ENCODE assay signal across 12 cellular contexts in genomic region chr3:47612879-47613278, GRCh38. TPM values are rescaled to one million over a fixed set of nuclear protein-coding genes. Genes with fewer than 3 reads are reported as not detected.
"Had no signal": no experiment of that assay in that cellular context is flagged by ENCODE, and none has a peak within 500 bp of the region (broad histone marks: within the 10 kb centered on the region; RNA-seq: fewer than 3 reads in every experiment).

No MANE protein-coding gene starts in this region.

- H3K4me3 Mint-ChIP-seq: activated naive CD4-positive, alpha-beta T cell treated with anti-CD3 and anti-CD28 coated beads, Interleukin-2, amount 50 U/mL, for 24 hours; naive B cell; stimulated activated effector memory CD8-positive, alpha-beta T cell treated with anti-CD3 and anti-CD28 coated beads, Interleukin-12 subunit alpha, Interleukin-12 subunit beta, amount 100 ng/mL, for 72 hours had no signal

- ATAC-seq: stimulated activated effector memory CD8-positive, alpha-beta T cell treated with anti-CD3 and anti-CD28 coated beads, Interleukin-12 subunit alpha, Interleukin-12 subunit beta, amount 100 ng/mL, for 72 hours had no signal

- H3K27me3 Mint-ChIP-seq: activated naive CD4-positive, alpha-beta T cell treated with anti-CD3 and anti-CD28 coated beads, Interleukin-2, amount 50 U/mL, for 24 hours; naive B cell had no signal

- H3K27ac ChIP-seq: hepatocyte had no signal

- H3K27me3 ChIP-seq: hepatocyte, pancreas had no signal

- H3K4me3 ChIP-seq: hepatocyte, pancreas, skin epidermis had no signal

- DNase-seq: activated effector memory CD4-positive, alpha-beta T cell treated with Interleukin-2 at 50 U/mL for 16 hours; activated T-cell treated with anti-CD3 and anti-CD28 coated beads, Interleukin-2, amount 50 U/mL, for 1 hour; effector CD4-positive, alpha-beta T cell; kidney; naive B cell; pancreas had no signal

- H3K4me2 ChIP-seq: hepatocyte had no signal

- H3K9me3 ChIP-seq: pancreas had no signal

- H3K79me2 ChIP-seq: hepatocyte had no signal

- H3K4me1 Mint-ChIP-seq: activated naive CD4-positive, alpha-beta T cell treated with anti-CD3 and anti-CD28 coated beads, Interleukin-2, amount 50 U/mL, for 24 hours; naive B cell; stimulated activated effector memory CD8-positive, alpha-beta T cell treated with anti-CD3 and anti-CD28 coated beads, Interleukin-12 subunit alpha, Interleukin-12 subunit beta, amount 100 ng/mL, for 72 hours had no signal

- H2AFZ ChIP-seq: hepatocyte had no signal

- H3K9me3 Mint-ChIP-seq: activated naive CD4-positive, alpha-beta T cell treated with anti-CD3 and anti-CD28 coated beads, Interleukin-2, amount 50 U/mL, for 24 hours; naive B cell; stimulated activated effector memory CD8-positive, alpha-beta T cell treated with anti-CD3 and anti-CD28 coated beads, Interleukin-12 subunit alpha, Interleukin-12 subunit beta, amount 100 ng/mL, for 72 hours had no signal

- H3K27ac Mint-ChIP-seq: activated naive CD4-positive, alpha-beta T cell treated with anti-CD3 and anti-CD28 coated beads, Interleukin-2, amount 50 U/mL, for 24 hours had no signal

RNA-seq across cellular contexts. Expression of gene CSPG5, which starts 34.2 kb away (rescaled TPM):
- total RNA-seq: ureter had no signal
- polyA plus RNA-seq: fibroblast of lung had no signal
